Comparison of ENCODE assay signal across 24 cellular contexts in the genomic region with DNA sequence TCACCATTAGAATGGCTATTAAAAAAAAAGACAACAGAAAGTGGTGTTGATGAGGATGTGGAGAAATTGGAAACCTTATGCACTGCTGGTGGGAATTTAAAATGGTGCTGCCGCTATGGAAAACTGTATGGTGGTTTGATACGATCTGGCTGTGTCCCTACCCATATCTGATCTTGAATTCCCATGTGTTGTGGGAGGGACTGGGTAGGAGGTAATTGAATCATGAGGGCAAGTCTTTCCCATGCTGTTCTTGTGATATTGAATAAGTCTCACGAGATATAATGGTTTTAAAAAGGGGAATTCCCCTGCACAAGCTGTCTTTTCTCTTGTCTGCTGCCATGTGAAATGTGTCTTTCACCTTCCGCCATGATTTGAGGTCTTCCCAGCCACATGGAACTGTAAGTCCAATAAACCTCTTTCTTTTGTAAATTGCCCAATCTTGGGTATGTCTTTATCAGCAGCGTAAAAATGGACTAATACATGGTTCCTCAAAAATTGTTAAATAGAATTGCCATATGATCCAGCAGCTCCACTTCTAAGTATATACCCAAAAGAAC. TPM values are rescaled to one million over a fixed set of nuclear protein-coding genes. Genes with fewer than 3 reads are reported as not detected.
DNase-seq lines count a peak whose midpoint lies in the region; ATAC-seq, FAIRE-seq and TF ChIP-seq lines count a peak whose summit lies in the region.
"Had no signal": no experiment of that assay in that cellular context is flagged by ENCODE, and none has a peak within 500 bp of the region (broad histone marks: within the 10 kb centered on the region; RNA-seq: fewer than 3 reads in every experiment).

No MANE protein-coding gene starts in this region.

- peak overlapping the region; percentile 40 for H3K27ac Mint-ChIP-seq in activated CD4-positive, alpha-beta T cell treated with anti-CD3 and anti-CD28 coated beads for 36 hours
- H3K27ac Mint-ChIP-seq in CD4-positive, alpha-beta memory T cell = peak overlapping the region in 4 of 7 donors; percentile 2 to 65 (median 50)
- H3K27ac Mint-ChIP-seq in activated CD8-positive, alpha-beta T cell treated with anti-CD3 and anti-CD28 coated beads for 36 hours = peak overlapping the region; percentile 70
- H3K27ac Mint-ChIP-seq in immature natural killer cell = peak overlapping the region in 4 of 6 donors; percentile 5 to 81 (median 52)
- H3K27ac Mint-ChIP-seq: H9 had no signal

- POLR2A ChIA-PET in activated CD4-positive, alpha-beta T cell treated with anti-CD3 and anti-CD28 coated beads for 36 hours (lab: Charles Lee) = interaction anchor here (0.5 kb wide), 1 partner anchor 16 kb away, joined by 3 read pairs; no protein-coding TSS in a partner anchor
- POLR2A ChIA-PET in CD4-positive, alpha-beta memory T cell (lab: Charles Lee; ENCODE audit: partially characterized antibody) = interaction anchor here (2.9 kb wide), 1 partner anchor 11 kb away, joined by 19 read pairs; a partner anchor contains a TSS
- POLR2A ChIA-PET in activated CD8-positive, alpha-beta T cell treated with anti-CD3 and anti-CD28 coated beads for 36 hours (lab: Charles Lee) = interaction anchor here (1.2 to 4.6 kb wide), 6 partner anchors 11 to 148 kb away, joined by 3 to 32 read pairs (median 8); a partner anchor contains a TSS

- H3K4me3 Mint-ChIP-seq in activated CD4-positive, alpha-beta T cell treated with anti-CD3 and anti-CD28 coated beads for 36 hours = peak overlapping the region; percentile 24
- H3K4me3 Mint-ChIP-seq in CD4-positive, alpha-beta memory T cell = peak overlapping the region in 1 of 8 donors; percentile 28
- peak overlapping the region; percentile 38 for H3K4me3 Mint-ChIP-seq in activated CD8-positive, alpha-beta T cell treated with anti-CD3 and anti-CD28 coated beads for 36 hours
- H3K4me3 Mint-ChIP-seq in immature natural killer cell = no peak overlapping the region
- H3K4me3 Mint-ChIP-seq: H9 had no signal

- H3K27ac ChIP-seq in CD4-positive, alpha-beta memory T cell (ENCODE audit: low read depth, low read length) = no peak overlapping the region
- H3K27ac ChIP-seq: neutrophil, psoas muscle had no signal

- H3K27me3 Mint-ChIP-seq in activated CD4-positive, alpha-beta T cell treated with anti-CD3 and anti-CD28 coated beads for 36 hours = no peaks in the 10 kb centered on the region
- H3K27me3 Mint-ChIP-seq in CD4-positive, alpha-beta memory T cell = no peaks in the 10 kb centered on the region
- no peaks in the 10 kb centered on the region for H3K27me3 Mint-ChIP-seq in activated CD8-positive, alpha-beta T cell treated with anti-CD3 and anti-CD28 coated beads for 36 hours
- peaks cover 0 to 4% (median 3%) of the 10 kb centered on the region in 3 donors for H3K27me3 Mint-ChIP-seq in immature natural killer cell (ENCODE audit: low read depth in 3 of 3)

- DNase-seq in activated CD4-positive, alpha-beta T cell treated with anti-CD3 and anti-CD28 coated beads for 36 hours = no peak
- no peak for DNase-seq in activated CD4-positive, alpha-beta T cell treated with anti-CD3 and anti-CD28 coated beads for 1 hour
- DNase-seq in CD4-positive, alpha-beta memory T cell = no peak
- DNase-seq in activated CD8-positive, alpha-beta T cell treated with anti-CD3 and anti-CD28 coated beads for 36 hours = no peak
- DNase-seq in immature natural killer cell (no peak), GM12892 (ENCODE audit: insufficient read length) (no peak), HuH-7.5 (ENCODE audit: low spot score) (no peak)
- DNase-seq: AML-193, COR-L47, DND-41, H9, head of caudate nucleus, left cardiac atrium, NCI-H1092, NCI-H187 treated with DMSO at 0.1 percent for 48 hours, NCI-H526 treated with DMSO at 0.1 percent for 48 hours, psoas muscle, substantia nigra, T-helper 1 cell had no signal

- H3K36me3 Mint-ChIP-seq in activated CD4-positive, alpha-beta T cell treated with anti-CD3 and anti-CD28 coated beads for 36 hours (ENCODE audit: low read depth) = peaks cover 78% of the 10 kb centered on the region
- peaks cover 76 to 93% of the 10 kb centered on the region in 2 donors for H3K36me3 Mint-ChIP-seq in CD4-positive, alpha-beta memory T cell
- H3K36me3 Mint-ChIP-seq in activated CD8-positive, alpha-beta T cell treated with anti-CD3 and anti-CD28 coated beads for 36 hours (ENCODE audit: low read depth) = peaks cover 83% of the 10 kb centered on the region
- H3K36me3 Mint-ChIP-seq in immature natural killer cell = peaks cover 14 to 67% (median 51%) of the 10 kb centered on the region in 3 donors

- no peak for TF ChIP-seq CTCF in activated CD8-positive, alpha-beta T cell treated with anti-CD3 and anti-CD28 coated beads for 36 hours (IDR thresholded peaks at IDR 0.05)

- peaks cover 65% of the 10 kb centered on the region for H3K36me3 ChIP-seq in CD4-positive, alpha-beta memory T cell (ENCODE audit: insufficient read depth, low read length)

- intact Hi-C loops in activated CD4-positive, alpha-beta T cell treated with anti-CD3 and anti-CD28 coated beads for 36 hours (cut with DNase I, micrococcal nuclease) = no loop called here
- intact Hi-C loops in CD4-positive, alpha-beta memory T cell (cut with micrococcal nuclease) = no loop called here
- intact Hi-C loops in activated CD8-positive, alpha-beta T cell treated with anti-CD3 and anti-CD28 coated beads for 36 hours (cut with micrococcal nuclease) = no loop called here

- H3K4me1 Mint-ChIP-seq in activated CD4-positive, alpha-beta T cell treated with anti-CD3 and anti-CD28 coated beads for 36 hours = peaks cover 64% of the 10 kb centered on the region
- H3K4me1 Mint-ChIP-seq in CD4-positive, alpha-beta memory T cell = peaks cover 42 to 60% (median 48%) of the 10 kb centered on the region in 4 donors
- peaks cover 67% of the 10 kb centered on the region for H3K4me1 Mint-ChIP-seq in activated CD8-positive, alpha-beta T cell treated with anti-CD3 and anti-CD28 coated beads for 36 hours (ENCODE audit: low read depth)
- H3K4me1 Mint-ChIP-seq in immature natural killer cell = peaks cover 39 to 76% of the 10 kb centered on the region in 2 donors

- ATAC-seq in activated CD4-positive, alpha-beta T cell treated with anti-CD3 and anti-CD28 coated beads for 36 hours = no peak
- no peak for ATAC-seq in activated CD8-positive, alpha-beta T cell treated with anti-CD3 and anti-CD28 coated beads for 36 hours
- no peak for ATAC-seq in HG03135 (IDR thresholded peaks at IDR 0.05; ENCODE audit: unreplicated experiment)
- ATAC-seq: left cardiac atrium, psoas muscle had no signal

- no peak for TF ChIP-seq POLR2A in GM12892 (IDR thresholded peaks at IDR 0.05; ENCODE audit: low read depth, low read length)

- no peak for FAIRE-seq in GM12892 (lab: Jason Lieb, UNC)
- FAIRE-seq: RCC 7860 had no signal

- CTCF ChIA-PET in activated CD4-positive, alpha-beta T cell treated with anti-CD3 and anti-CD28 coated beads for 36 hours (lab: Charles Lee) = interaction anchor here (0.6 to 4.5 kb wide), 2 partner anchors 35 to 1375 kb away, joined by 3 to 34 read pairs; no protein-coding TSS in a partner anchor
- CTCF ChIA-PET in CD4-positive, alpha-beta memory T cell (lab: Charles Lee; ENCODE audit: partially characterized antibody) = interaction anchor here (1.6 kb wide), 1 partner anchor 11 kb away, joined by 3 read pairs; no protein-coding TSS in a partner anchor
- CTCF ChIA-PET in activated CD8-positive, alpha-beta T cell treated with anti-CD3 and anti-CD28 coated beads for 36 hours (lab: Charles Lee) = interaction anchor here (1.0 to 4.1 kb wide), 3 partner anchors 34 to 119 kb away, joined by 3 to 21 read pairs (median 4); a partner anchor contains a TSS

- H3K27me3 ChIP-seq in CD4-positive, alpha-beta memory T cell (ENCODE audit: insufficient read depth, low read length) = no peaks in the 10 kb centered on the region
- H3K27me3 ChIP-seq: neutrophil had no signal

- no peaks in the 10 kb centered on the region for H3K9me3 ChIP-seq in CD4-positive, alpha-beta memory T cell (ENCODE audit: control insufficient read depth in 1 of 2, low read length in 2 of 2)
- H3K9me3 ChIP-seq: neutrophil, psoas muscle had no signal

- peaks cover 2% of the 10 kb centered on the region for H3K9me3 Mint-ChIP-seq in activated CD4-positive, alpha-beta T cell treated with anti-CD3 and anti-CD28 coated beads for 36 hours (ENCODE audit: low read depth)
- no peaks in the 10 kb centered on the region for H3K9me3 Mint-ChIP-seq in CD4-positive, alpha-beta memory T cell
- no peaks in the 10 kb centered on the region for H3K9me3 Mint-ChIP-seq in activated CD8-positive, alpha-beta T cell treated with anti-CD3 and anti-CD28 coated beads for 36 hours
- no peaks in the 10 kb centered on the region for H3K9me3 Mint-ChIP-seq in immature natural killer cell
- H3K9me3 Mint-ChIP-seq: H9 had no signal

- peaks cover 41% of the 10 kb centered on the region for H3K4me1 ChIP-seq in CD4-positive, alpha-beta memory T cell (ENCODE audit: insufficient read depth, low read length)

- no peak overlapping the region for H3K4me3 ChIP-seq in CD4-positive, alpha-beta memory T cell (ENCODE audit: low read length in 2 of 2)
- H3K4me3 ChIP-seq: psoas muscle had no signal

RNA-seq across cellular contexts. Expression of a gene that starts 4.9 kb away (rescaled TPM):
- 100 to 1,000 TPM in 1 of 2 experiments, 10 to 100 TPM in 1; 96.4 to 150 TPM for total RNA-seq in activated CD4-positive, alpha-beta T cell treated with anti-CD3 and anti-CD28 coated beads for 36 hours
- total RNA-seq in CD4-positive, alpha-beta memory T cell = 100 to 1,000 TPM; 106 to 112 TPM
- polyA plus RNA-seq in CD4-positive, alpha-beta memory T cell = 10 to 100 TPM; 11.0 to 16.5 TPM
- 100 to 1,000 TPM; 110 to 113 TPM for total RNA-seq in activated CD8-positive, alpha-beta T cell treated with anti-CD3 and anti-CD28 coated beads for 36 hours
- 10 to 100 TPM; 16.9 to 67.6 (median 30.4) TPM for polyA plus RNA-seq in immature natural killer cell
- polyA plus RNA-seq in GM12892 (2012; ENCODE audit: missing spikeins) = 45.5 TPM

RNA-seq across cellular contexts. Expression of a gene that starts 10.2 kb away (rescaled TPM):
- total RNA-seq in activated CD4-positive, alpha-beta T cell treated with anti-CD3 and anti-CD28 coated beads for 36 hours = 100 to 1,000 TPM; 238 to 338 TPM
- total RNA-seq in CD4-positive, alpha-beta memory T cell = 100 to 1,000 TPM; 134 to 138 TPM
- 100 to 1,000 TPM; 363 to 426 TPM for polyA plus RNA-seq in CD4-positive, alpha-beta memory T cell
- total RNA-seq in activated CD8-positive, alpha-beta T cell treated with anti-CD3 and anti-CD28 coated beads for 36 hours = 100 to 1,000 TPM; 370 to 371 TPM
- 100 to 1,000 TPM; 495 to 696 (median 528) TPM for polyA plus RNA-seq in immature natural killer cell
- polyA plus RNA-seq in GM12892 (2012; ENCODE audit: missing spikeins) = 358 TPM

RNA-seq across cellular contexts. Expression of a gene that starts 16.9 kb away (rescaled TPM):
- 1 to 10 TPM; 1.5 to 1.6 TPM for total RNA-seq in activated CD4-positive, alpha-beta T cell treated with anti-CD3 and anti-CD28 coated beads for 36 hours
- total RNA-seq in CD4-positive, alpha-beta memory T cell = 1 to 10 TPM in 1 of 2 experiments, under 1 TPM in 1; 0.61 to 1.1 TPM
- 1 to 10 TPM in 1 of 2 donors, under 1 TPM in 1; 0.22 to 2.8 TPM for polyA plus RNA-seq in CD4-positive, alpha-beta memory T cell
- total RNA-seq in activated CD8-positive, alpha-beta T cell treated with anti-CD3 and anti-CD28 coated beads for 36 hours = 10 to 100 TPM; 10.2 to 11.6 TPM
- polyA plus RNA-seq in immature natural killer cell = 1 to 10 TPM in 2 of 3 donors, under 1 TPM in 1; 0.45 to 6.6 (median 4.8) TPM
- 71.9 TPM for polyA plus RNA-seq in GM12892 (2012; ENCODE audit: missing spikeins)
- total RNA-seq: A172, LHCN-M2 had no signal

RNA-seq across cellular contexts. Expression of a gene that starts 19.8 kb away (rescaled TPM):
- 100 to 1,000 TPM; 191 to 255 TPM for total RNA-seq in activated CD4-positive, alpha-beta T cell treated with anti-CD3 and anti-CD28 coated beads for 36 hours
- 100 to 1,000 TPM; 136 to 141 TPM for total RNA-seq in CD4-positive, alpha-beta memory T cell
- 100 to 1,000 TPM; 300 to 324 TPM for polyA plus RNA-seq in CD4-positive, alpha-beta memory T cell
- 100 to 1,000 TPM; 210 to 211 TPM for total RNA-seq in activated CD8-positive, alpha-beta T cell treated with anti-CD3 and anti-CD28 coated beads for 36 hours
- 100 to 1,000 TPM; 310 to 465 (median 439) TPM for polyA plus RNA-seq in immature natural killer cell
- 151 TPM for polyA plus RNA-seq in GM12892 (2012; ENCODE audit: missing spikeins)

RNA-seq across cellular contexts. Expression of a gene that starts 20.3 kb away (rescaled TPM):
- 100 to 1,000 TPM; 210 to 282 TPM for total RNA-seq in activated CD4-positive, alpha-beta T cell treated with anti-CD3 and anti-CD28 coated beads for 36 hours
- total RNA-seq in CD4-positive, alpha-beta memory T cell = 100 to 1,000 TPM; 141 to 144 TPM
- 100 to 1,000 TPM; 501 to 763 TPM for polyA plus RNA-seq in CD4-positive, alpha-beta memory T cell
- total RNA-seq in activated CD8-positive, alpha-beta T cell treated with anti-CD3 and anti-CD28 coated beads for 36 hours = 100 to 1,000 TPM; 219 to 229 TPM
- polyA plus RNA-seq in immature natural killer cell = 1,000 to 10,000 TPM in 1 of 3 donors, 100 to 1,000 TPM in 2; 694 to 1,190 (median 822) TPM
- polyA plus RNA-seq in GM12892 (2012; ENCODE audit: missing spikeins) = 286 TPM

Comparison
In these comparisons a context has a peak if more than half of its experiments do, and no peak if none do; other contexts are left out.
1. H3K4me3 Mint-ChIP-seq: peak in activated CD4-positive, alpha-beta T cell treated with anti-CD3 and anti-CD28 coated beads for 36 hours (single experiment) and activated CD8-positive, alpha-beta T cell treated with anti-CD3 and anti-CD28 coated beads for 36 hours (single experiment); none in immature natural killer cell (0 of 5).
2. RNA of a gene that starts 16.9 kb away (total RNA-seq): 10.2 to 11.6 TPM in activated CD8-positive, alpha-beta T cell treated with anti-CD3 and anti-CD28 coated beads for 36 hours; 1.5 to 1.6 TPM in activated CD4-positive, alpha-beta T cell treated with anti-CD3 and anti-CD28 coated beads for 36 hours and 0.61 to 1.1 TPM in CD4-positive, alpha-beta memory T cell; every median in the first group is over 4 times any median in the second.
3. Peak in every context shown above with its lines, with median percentiles within 50 percentile points of each other: H3K27ac Mint-ChIP-seq.